Comparison of ENCODE assay signal across 10 cellular contexts in genomic region chr6:47203266-47203967, GRCh38.
DNase-seq lines count a peak whose midpoint lies in the region; ATAC-seq and TF ChIP-seq lines count a peak whose summit lies in the region.
"Had no signal": no experiment of that assay in that cellular context is flagged by ENCODE, and none has a peak within 500 bp of the region (broad histone marks: within the 10 kb centered on the region; RNA-seq: fewer than 3 reads in every experiment).

No MANE protein-coding gene starts in this region.

- peak overlapping the region; percentile 41 for H3K4me2 ChIP-seq in OCI-LY7 (ENCODE audit: low read length)

- WGBS in right cardiac atrium = 73% methylated on average over 4 of the region's 4 CpGs
- WGBS in esophagus muscularis mucosa = 77% methylated on average over 4 of the region's 4 CpGs

- DNase-seq in Right ventricle myocardium inferior (ENCODE audit: missing footprints) (no peak), right cardiac atrium (no peak), OCI-LY7 (ENCODE audit: low spot score) (peak; percentile 54), upper lobe of right lung (no peak), esophagus muscularis mucosa (ENCODE audit: extremely low spot score) (no peak), DMS53 (lab: John Stamatoyannopoulos, UW) (no peak), AG08395 (ENCODE audit: low spot score) (no peak)
- DNase-seq: colonic mucosa, mesendoderm had no signal

- H3K9me3 ChIP-seq in right cardiac atrium (ENCODE audit: control insufficient read depth, low read length) (no peaks in the 10 kb centered on the region), OCI-LY7 (ENCODE audit: low read length) (no peaks in the 10 kb centered on the region), upper lobe of right lung (no peaks in the 10 kb centered on the region), esophagus muscularis mucosa (no peaks in the 10 kb centered on the region)
- H3K9me3 ChIP-seq: colonic mucosa had no signal

- peak overlapping the region; percentile 89 for H2AFZ ChIP-seq in OCI-LY7 (ENCODE audit: low read length)

- H3K36me3 ChIP-seq in OCI-LY7 (ENCODE audit: insufficient read depth, low read length) (no peaks in the 10 kb centered on the region), upper lobe of right lung (no peaks in the 10 kb centered on the region), esophagus muscularis mucosa (no peaks in the 10 kb centered on the region)
- H3K36me3 ChIP-seq: colonic mucosa had no signal

- H3K9me2 ChIP-seq in OCI-LY7 (ENCODE audit: insufficient read depth, low read length) = no peaks in the 10 kb centered on the region

- no peak overlapping the region for H3K4me3 ChIP-seq in right cardiac atrium (ENCODE audit: low read length)
- H3K4me3 ChIP-seq in OCI-LY7 (ENCODE audit: low read depth, low read length, poor library complexity, severe bottlenecking) = no peak overlapping the region
- no peak overlapping the region for H3K4me3 ChIP-seq in upper lobe of right lung
- no peak overlapping the region for H3K4me3 ChIP-seq in esophagus muscularis mucosa
- H3K4me3 ChIP-seq: colonic mucosa had no signal

- no peaks in the 10 kb centered on the region for H4K20me1 ChIP-seq in OCI-LY7 (ENCODE audit: insufficient read depth, low read length)

- no peak for TF ChIP-seq POLR2A in esophagus muscularis mucosa (IDR thresholded peaks at IDR 0.05; ENCODE audit: low read depth)

- H3K79me2 ChIP-seq in OCI-LY7 (ENCODE audit: insufficient read depth, low read depth, low read length) = no peaks in the 10 kb centered on the region

- no TSS peak for BruUV-seq in OCI-LY7 (replicated peaks; lab: Mats Ljungman, UMichigan)

- ATAC-seq in Right ventricle myocardium inferior = peak; percentile 23
- no peak for ATAC-seq in right cardiac atrium
- peak; percentile 89 for ATAC-seq in HG02938 (IDR thresholded peaks at IDR 0.05; ENCODE audit: unreplicated experiment)
- peak; percentile 66 for ATAC-seq in upper lobe of right lung

- no peak for TF ChIP-seq CTCF in OCI-LY7 (conservative IDR thresholded peaks at IDR 0.05; ENCODE audit: low read length)
- no peak for TF ChIP-seq CTCF in upper lobe of right lung (IDR thresholded peaks at IDR 0.05)
- TF ChIP-seq CTCF in esophagus muscularis mucosa (IDR thresholded peaks at IDR 0.05) = no peak

- no peaks in the 10 kb centered on the region for H3K4me1 ChIP-seq in right cardiac atrium (ENCODE audit: control insufficient read depth, insufficient read depth, low read length)
- peaks cover 18% of the 10 kb centered on the region for H3K4me1 ChIP-seq in OCI-LY7 (ENCODE audit: insufficient read depth, low read length, poor library complexity, severe bottlenecking)
- H3K4me1 ChIP-seq in upper lobe of right lung = no peaks in the 10 kb centered on the region
- H3K4me1 ChIP-seq in esophagus muscularis mucosa = no peaks in the 10 kb centered on the region

- no peak for TF ChIP-seq EP300 in esophagus muscularis mucosa (IDR thresholded peaks at IDR 0.05)

- no peaks in the 10 kb centered on the region for H3K27me3 ChIP-seq in right cardiac atrium (ENCODE audit: control insufficient read depth, insufficient read depth)
- H3K27me3 ChIP-seq in upper lobe of right lung = no peaks in the 10 kb centered on the region
- H3K27me3 ChIP-seq in esophagus muscularis mucosa = no peaks in the 10 kb centered on the region
- H3K27me3 ChIP-seq: colonic mucosa had no signal

- intact Hi-C loops in Right ventricle myocardium inferior (cut with DNase I) (no loop called here), right cardiac atrium (cut with DNase I) (no loop called here), OCI-LY7 (cut with micrococcal nuclease; ENCODE audit: unreplicated experiment) (no loop called here), upper lobe of right lung (cut with DNase I) (no loop called here), esophagus muscularis mucosa (cut with DNase I) (no loop called here)

- CTCF ChIA-PET in OCI-LY7 (lab: Charles Lee; ENCODE audit: unreplicated experiment) = no interaction called here

- POLR2A ChIA-PET in OCI-LY7 (lab: Charles Lee) = interaction anchor here (0.7 to 1.3 kb wide), 3 partner anchors 8 to 101 kb away, joined by 3 to 4 read pairs (median 3); no protein-coding TSS in a partner anchor

- H3K27ac ChIP-seq in right cardiac atrium (ENCODE audit: low read length) (no peak overlapping the region), OCI-LY7 (ENCODE audit: low read depth, low read length, poor library complexity, severe bottlenecking) (no peak overlapping the region), upper lobe of right lung (no peak overlapping the region), esophagus muscularis mucosa (replicated peaks in 1 of 4) (no peak overlapping the region)
- H3K27ac ChIP-seq: colonic mucosa had no signal

Comparison
In these comparisons a context has a peak if more than half of its experiments do, and no peak if none do; other contexts are left out.
1. ATAC-seq: peak in Right ventricle myocardium inferior (single experiment), HG02938 (single experiment) and upper lobe of right lung (single experiment); none in right cardiac atrium (0 of 2).